Comparison of ENCODE assay signal across 29 cellular contexts in genomic region chr22:19376971-19377370, GRCh38.
"Had no signal": no experiment of that assay in that cellular context is flagged by ENCODE, and none has a peak within 500 bp of the region (broad histone marks: within the 10 kb centered on the region; RNA-seq: fewer than 3 reads in every experiment).

No MANE protein-coding gene starts in this region.

- H3K27me3 ChIP-seq: adrenal gland, body of pancreas, esophagus squamous epithelium, gastroesophageal sphincter, heart right ventricle had no signal

- DNase-seq: activated CD4-positive, alpha-beta memory T cell treated with anti-CD3 and anti-CD28 coated beads for 36 hours; activated CD4-positive, alpha-beta T cell treated with anti-CD3 and anti-CD28 coated beads for 36 hours; activated CD4-positive, alpha-beta T cell treated with anti-CD3 and anti-CD28 coated beads, Interleukin-2, amount 10 ng/mL, durations not matched to agents 24 days and 14 days; activated CD4-positive, CD25-positive, alpha-beta regulatory T cell; activated CD4-positive, CD25-positive, alpha-beta regulatory T cell treated with anti-CD3 and anti-CD28 coated beads, Interleukin-2, amount 50 U/mL, for 72 hours; activated CD8-positive, alpha-beta T cell treated with anti-CD3 and anti-CD28 coated beads, Interleukin-2, amount 10 ng/mL, durations not matched to agents 7 days and 5 days; activated effector memory CD4-positive, alpha-beta T cell treated with Interleukin-2 at 50 U/mL for 16 hours; activated gamma-delta T cell treated with Interleukin-2 at 50 U/mL for 16 hours; activated naive CD4-positive, alpha-beta T cell treated with Interleukin-2 at 50 U/mL for 16 hours; activated naive CD8-positive, alpha-beta T cell treated with anti-CD3 and anti-CD28 coated beads for 36 hours; activated naive CD8-positive, alpha-beta T cell treated with anti-CD3 and anti-CD28 coated beads, Interleukin-2, amount 50 U/mL, for 24 hours; activated T-cell treated with anti-CD3 and anti-CD28 coated beads, Interleukin-2, amount 50 U/mL, for 4 hours; amygdala; body of pancreas; caudate nucleus; effector CD8-positive, alpha-beta T cell; esophagus squamous epithelium; foreskin melanocyte; heart right ventricle; T-helper 1 cell; T-helper 17 cell had no signal

- H3K27ac Mint-ChIP-seq: activated CD4-positive, alpha-beta memory T cell treated with anti-CD3 and anti-CD28 coated beads for 36 hours; activated CD4-positive, alpha-beta T cell treated with anti-CD3 and anti-CD28 coated beads for 36 hours; activated CD4-positive, alpha-beta T cell treated with anti-CD3 and anti-CD28 coated beads, Interleukin-2, amount 10 ng/mL, durations not matched to agents 24 days and 14 days; activated naive CD8-positive, alpha-beta T cell treated with anti-CD3 and anti-CD28 coated beads for 36 hours; activated naive CD8-positive, alpha-beta T cell treated with anti-CD3 and anti-CD28 coated beads, Interleukin-2, amount 50 U/mL, for 24 hours; activated T-helper 17 cell treated with anti-CD3 and anti-CD28 coated beads, Interleukin-2, amount 50 U/mL, for 72 hours; T-helper 17 cell had no signal

- H3K9me3 Mint-ChIP-seq: activated CD4-positive, alpha-beta memory T cell treated with anti-CD3 and anti-CD28 coated beads for 36 hours; activated CD4-positive, alpha-beta T cell treated with anti-CD3 and anti-CD28 coated beads, Interleukin-2, amount 10 ng/mL, durations not matched to agents 24 days and 14 days; activated naive CD4-positive, alpha-beta T cell treated with anti-CD3 and anti-CD28 coated beads, Interleukin-2, amount 50 U/mL, for 24 hours; activated naive CD8-positive, alpha-beta T cell treated with anti-CD3 and anti-CD28 coated beads for 36 hours; activated naive CD8-positive, alpha-beta T cell treated with anti-CD3 and anti-CD28 coated beads, Interleukin-2, amount 50 U/mL, for 24 hours; activated T-cell treated with anti-CD3 and anti-CD28 coated beads, Interleukin-2, amount 50 U/mL, for 4 hours; activated T-helper 17 cell treated with anti-CD3 and anti-CD28 coated beads, Interleukin-2, amount 50 U/mL, for 72 hours had no signal

- FAIRE-seq: colon, endometrium, endothelial cell of umbilical vein had no signal

- ATAC-seq: activated CD4-positive, alpha-beta T cell treated with anti-CD3 and anti-CD28 coated beads for 36 hours; activated CD8-positive, alpha-beta T cell treated with anti-CD3 and anti-CD28 coated beads, Interleukin-2, amount 10 ng/mL, durations not matched to agents 7 days and 5 days; activated naive CD8-positive, alpha-beta T cell treated with anti-CD3 and anti-CD28 coated beads, Interleukin-2, amount 50 U/mL, for 24 hours; activated T-cell treated with anti-CD3 and anti-CD28 coated beads, Interleukin-2, amount 50 U/mL, for 4 hours; activated T-helper 17 cell treated with anti-CD3 and anti-CD28 coated beads, Interleukin-2, amount 50 U/mL, for 72 hours; body of pancreas; gastroesophageal sphincter; T-helper 17 cell had no signal

- H3K9me3 ChIP-seq: adrenal gland, body of pancreas, esophagus squamous epithelium, gastroesophageal sphincter, heart right ventricle had no signal

- H3K4me1 Mint-ChIP-seq: activated CD4-positive, alpha-beta T cell treated with anti-CD3 and anti-CD28 coated beads for 36 hours; activated CD4-positive, alpha-beta T cell treated with anti-CD3 and anti-CD28 coated beads, Interleukin-2, amount 10 ng/mL, durations not matched to agents 24 days and 14 days; activated naive CD4-positive, alpha-beta T cell treated with anti-CD3 and anti-CD28 coated beads, Interleukin-2, amount 50 U/mL, for 24 hours; activated naive CD8-positive, alpha-beta T cell treated with anti-CD3 and anti-CD28 coated beads for 36 hours; activated naive CD8-positive, alpha-beta T cell treated with anti-CD3 and anti-CD28 coated beads, Interleukin-2, amount 50 U/mL, for 24 hours; activated T-helper 17 cell treated with anti-CD3 and anti-CD28 coated beads, Interleukin-2, amount 50 U/mL, for 72 hours had no signal

- H3K4me3 ChIP-seq: adrenal gland, body of pancreas, esophagus squamous epithelium, gastroesophageal sphincter, heart right ventricle had no signal

- H3K4me3 Mint-ChIP-seq: activated CD4-positive, alpha-beta memory T cell treated with anti-CD3 and anti-CD28 coated beads for 36 hours; activated CD4-positive, alpha-beta T cell treated with anti-CD3 and anti-CD28 coated beads for 36 hours; activated CD4-positive, alpha-beta T cell treated with anti-CD3 and anti-CD28 coated beads, Interleukin-2, amount 10 ng/mL, durations not matched to agents 24 days and 14 days; activated CD8-positive, alpha-beta T cell treated with anti-CD3 and anti-CD28 coated beads, Interleukin-2, amount 10 ng/mL, durations not matched to agents 7 days and 5 days; activated naive CD4-positive, alpha-beta T cell treated with anti-CD3 and anti-CD28 coated beads, Interleukin-2, amount 50 U/mL, for 24 hours; activated naive CD8-positive, alpha-beta T cell treated with anti-CD3 and anti-CD28 coated beads for 36 hours; activated naive CD8-positive, alpha-beta T cell treated with anti-CD3 and anti-CD28 coated beads, Interleukin-2, amount 50 U/mL, for 24 hours; activated T-cell treated with anti-CD3 and anti-CD28 coated beads, Interleukin-2, amount 50 U/mL, for 4 hours; activated T-helper 17 cell treated with anti-CD3 and anti-CD28 coated beads, Interleukin-2, amount 50 U/mL, for 72 hours; T-helper 17 cell had no signal

- H3K4me1 ChIP-seq: adrenal gland, body of pancreas, esophagus squamous epithelium, gastroesophageal sphincter, heart right ventricle had no signal

- H3K27ac ChIP-seq: adrenal gland, body of pancreas, epithelial cell of prostate, esophagus squamous epithelium, gastroesophageal sphincter, heart right ventricle had no signal

- H3K27me3 Mint-ChIP-seq: activated CD4-positive, alpha-beta memory T cell treated with anti-CD3 and anti-CD28 coated beads for 36 hours; activated CD4-positive, alpha-beta T cell treated with anti-CD3 and anti-CD28 coated beads for 36 hours; activated CD4-positive, alpha-beta T cell treated with anti-CD3 and anti-CD28 coated beads, Interleukin-2, amount 10 ng/mL, durations not matched to agents 24 days and 14 days; activated naive CD4-positive, alpha-beta T cell treated with anti-CD3 and anti-CD28 coated beads, Interleukin-2, amount 50 U/mL, for 24 hours; activated naive CD8-positive, alpha-beta T cell treated with anti-CD3 and anti-CD28 coated beads for 36 hours; activated naive CD8-positive, alpha-beta T cell treated with anti-CD3 and anti-CD28 coated beads, Interleukin-2, amount 50 U/mL, for 24 hours; activated T-helper 17 cell treated with anti-CD3 and anti-CD28 coated beads, Interleukin-2, amount 50 U/mL, for 72 hours; T-helper 17 cell had no signal
